1 cellular context compared by ENCODE assay signal in the genomic region with DNA sequence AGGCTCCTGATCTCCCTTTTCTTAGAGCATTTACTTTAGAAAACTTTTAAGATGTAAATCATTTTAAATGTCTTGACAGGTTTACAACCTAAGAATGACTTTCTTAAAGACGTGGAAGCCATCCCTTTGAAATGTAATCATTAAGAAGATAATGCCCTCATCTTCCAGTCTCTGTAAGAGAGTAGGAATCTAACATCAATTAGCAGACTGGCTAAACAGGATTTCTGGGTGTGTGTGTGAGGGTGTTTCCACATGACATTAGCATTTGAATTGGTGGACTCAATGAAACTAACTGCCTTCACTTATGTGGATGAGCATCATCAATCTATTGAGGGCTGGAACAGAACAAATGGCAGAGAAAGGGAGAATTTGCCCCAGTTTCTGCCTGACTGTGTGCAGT.
TF ChIP-seq lines count a peak whose summit lies in the region.

No MANE protein-coding gene starts in this region.

TF ChIP-seq in H1, 55 proteins besides CTCF, POLR2A, EP300 and RAD21:
- no peak for TF ChIP-seq ZNF274 (IDR thresholded peaks at IDR 0.05; ENCODE audit: borderline replicate concordance, extremely low read depth, low read length)
- peak; percentile 75 for TF ChIP-seq POU5F1 (IDR thresholded peaks at IDR 0.05; ENCODE audit: low read depth, low read length)
- peak; percentile 47; the same call in 1 of the 2 replicates for TF ChIP-seq EGR1 (IDR thresholded peaks at IDR 0.05; ENCODE audit: borderline replicate concordance, low read depth, low read length)
- no peak for TF ChIP-seq EZH2 (IDR thresholded peaks at IDR 0.05; ENCODE audit: low read depth, low read length, severe bottlenecking)
- TF ChIP-seq GABPA (IDR thresholded peaks at IDR 0.05; ENCODE audit: borderline replicate concordance, insufficient read depth, low read length) = no peak
- TF ChIP-seq SP1 (IDR thresholded peaks at IDR 0.05; ENCODE audit: low read depth, low read length) = peak; percentile 91
- TF ChIP-seq, protein P1, sequence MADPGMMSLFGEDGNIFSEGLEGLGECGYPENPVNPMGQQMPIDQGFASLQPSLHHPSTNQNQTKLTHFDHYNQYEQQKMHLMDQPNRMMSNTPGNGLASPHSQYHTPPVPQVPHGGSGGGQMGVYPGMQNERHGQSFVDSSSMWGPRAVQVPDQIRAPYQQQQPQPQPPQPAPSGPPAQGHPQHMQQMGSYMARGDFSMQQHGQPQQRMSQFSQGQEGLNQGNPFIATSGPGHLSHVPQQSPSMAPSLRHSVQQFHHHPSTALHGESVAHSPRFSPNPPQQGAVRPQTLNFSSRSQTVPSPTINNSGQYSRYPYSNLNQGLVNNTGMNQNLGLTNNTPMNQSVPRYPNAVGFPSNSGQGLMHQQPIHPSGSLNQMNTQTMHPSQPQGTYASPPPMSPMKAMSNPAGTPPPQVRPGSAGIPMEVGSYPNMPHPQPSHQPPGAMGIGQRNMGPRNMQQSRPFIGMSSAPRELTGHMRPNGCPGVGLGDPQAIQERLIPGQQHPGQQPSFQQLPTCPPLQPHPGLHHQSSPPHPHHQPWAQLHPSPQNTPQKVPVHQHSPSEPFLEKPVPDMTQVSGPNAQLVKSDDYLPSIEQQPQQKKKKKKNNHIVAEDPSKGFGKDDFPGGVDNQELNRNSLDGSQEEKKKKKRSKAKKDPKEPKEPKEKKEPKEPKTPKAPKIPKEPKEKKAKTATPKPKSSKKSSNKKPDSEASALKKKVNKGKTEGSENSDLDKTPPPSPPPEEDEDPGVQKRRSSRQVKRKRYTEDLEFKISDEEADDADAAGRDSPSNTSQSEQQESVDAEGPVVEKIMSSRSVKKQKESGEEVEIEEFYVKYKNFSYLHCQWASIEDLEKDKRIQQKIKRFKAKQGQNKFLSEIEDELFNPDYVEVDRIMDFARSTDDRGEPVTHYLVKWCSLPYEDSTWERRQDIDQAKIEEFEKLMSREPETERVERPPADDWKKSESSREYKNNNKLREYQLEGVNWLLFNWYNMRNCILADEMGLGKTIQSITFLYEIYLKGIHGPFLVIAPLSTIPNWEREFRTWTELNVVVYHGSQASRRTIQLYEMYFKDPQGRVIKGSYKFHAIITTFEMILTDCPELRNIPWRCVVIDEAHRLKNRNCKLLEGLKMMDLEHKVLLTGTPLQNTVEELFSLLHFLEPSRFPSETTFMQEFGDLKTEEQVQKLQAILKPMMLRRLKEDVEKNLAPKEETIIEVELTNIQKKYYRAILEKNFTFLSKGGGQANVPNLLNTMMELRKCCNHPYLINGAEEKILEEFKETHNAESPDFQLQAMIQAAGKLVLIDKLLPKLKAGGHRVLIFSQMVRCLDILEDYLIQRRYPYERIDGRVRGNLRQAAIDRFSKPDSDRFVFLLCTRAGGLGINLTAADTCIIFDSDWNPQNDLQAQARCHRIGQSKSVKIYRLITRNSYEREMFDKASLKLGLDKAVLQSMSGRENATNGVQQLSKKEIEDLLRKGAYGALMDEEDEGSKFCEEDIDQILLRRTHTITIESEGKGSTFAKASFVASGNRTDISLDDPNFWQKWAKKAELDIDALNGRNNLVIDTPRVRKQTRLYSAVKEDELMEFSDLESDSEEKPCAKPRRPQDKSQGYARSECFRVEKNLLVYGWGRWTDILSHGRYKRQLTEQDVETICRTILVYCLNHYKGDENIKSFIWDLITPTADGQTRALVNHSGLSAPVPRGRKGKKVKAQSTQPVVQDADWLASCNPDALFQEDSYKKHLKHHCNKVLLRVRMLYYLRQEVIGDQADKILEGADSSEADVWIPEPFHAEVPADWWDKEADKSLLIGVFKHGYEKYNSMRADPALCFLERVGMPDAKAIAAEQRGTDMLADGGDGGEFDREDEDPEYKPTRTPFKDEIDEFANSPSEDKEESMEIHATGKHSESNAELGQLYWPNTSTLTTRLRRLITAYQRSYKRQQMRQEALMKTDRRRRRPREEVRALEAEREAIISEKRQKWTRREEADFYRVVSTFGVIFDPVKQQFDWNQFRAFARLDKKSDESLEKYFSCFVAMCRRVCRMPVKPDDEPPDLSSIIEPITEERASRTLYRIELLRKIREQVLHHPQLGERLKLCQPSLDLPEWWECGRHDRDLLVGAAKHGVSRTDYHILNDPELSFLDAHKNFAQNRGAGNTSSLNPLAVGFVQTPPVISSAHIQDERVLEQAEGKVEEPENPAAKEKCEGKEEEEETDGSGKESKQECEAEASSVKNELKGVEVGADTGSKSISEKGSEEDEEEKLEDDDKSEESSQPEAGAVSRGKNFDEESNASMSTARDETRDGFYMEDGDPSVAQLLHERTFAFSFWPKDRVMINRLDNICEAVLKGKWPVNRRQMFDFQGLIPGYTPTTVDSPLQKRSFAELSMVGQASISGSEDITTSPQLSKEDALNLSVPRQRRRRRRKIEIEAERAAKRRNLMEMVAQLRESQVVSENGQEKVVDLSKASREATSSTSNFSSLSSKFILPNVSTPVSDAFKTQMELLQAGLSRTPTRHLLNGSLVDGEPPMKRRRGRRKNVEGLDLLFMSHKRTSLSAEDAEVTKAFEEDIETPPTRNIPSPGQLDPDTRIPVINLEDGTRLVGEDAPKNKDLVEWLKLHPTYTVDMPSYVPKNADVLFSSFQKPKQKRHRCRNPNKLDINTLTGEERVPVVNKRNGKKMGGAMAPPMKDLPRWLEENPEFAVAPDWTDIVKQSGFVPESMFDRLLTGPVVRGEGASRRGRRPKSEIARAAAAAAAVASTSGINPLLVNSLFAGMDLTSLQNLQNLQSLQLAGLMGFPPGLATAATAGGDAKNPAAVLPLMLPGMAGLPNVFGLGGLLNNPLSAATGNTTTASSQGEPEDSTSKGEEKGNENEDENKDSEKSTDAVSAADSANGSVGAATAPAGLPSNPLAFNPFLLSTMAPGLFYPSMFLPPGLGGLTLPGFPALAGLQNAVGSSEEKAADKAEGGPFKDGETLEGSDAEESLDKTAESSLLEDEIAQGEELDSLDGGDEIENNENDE (IDR thresholded peaks at IDR 0.05; ENCODE audit: insufficient replicate concordance, low read length) = peak; percentile 90
- no peak for TF ChIP-seq CHD2 (IDR thresholded peaks at IDR 0.05; ENCODE audit: low read length)
- no peak for TF ChIP-seq TAF1 (IDR thresholded peaks at IDR 0.05; ENCODE audit: low read depth, low read length)
- no peak for TF ChIP-seq BACH1 (IDR thresholded peaks at IDR 0.05; ENCODE audit: low read length)
- no peak for TF ChIP-seq CHD1 (IDR thresholded peaks at IDR 0.05; ENCODE audit: low read depth, low read length)
- TF ChIP-seq TBP (IDR thresholded peaks at IDR 0.05; ENCODE audit: low read depth, low read length) = no peak
- TF ChIP-seq SP2 (IDR thresholded peaks at IDR 0.05; ENCODE audit: low read length) = no peak
- TF ChIP-seq RNF2 (IDR thresholded peaks at IDR 0.05; ENCODE audit: borderline replicate concordance, low read depth, low read length, missing control alignments, poor library complexity, severe bottlenecking) = no peak
- TF ChIP-seq SRF (IDR thresholded peaks at IDR 0.05; ENCODE audit: low read depth, low read length) = no peak
- TF ChIP-seq CTBP2 (IDR thresholded peaks at IDR 0.05; ENCODE audit: borderline replicate concordance, insufficient read depth, insufficient read length, low read length) = no peak
- no peak for TF ChIP-seq SAP30 (IDR thresholded peaks at IDR 0.05; ENCODE audit: insufficient read depth, insufficient replicate concordance, low read length)
- no peak for TF ChIP-seq FOSL1 (IDR thresholded peaks at IDR 0.05; ENCODE audit: insufficient read depth, low read depth, low read length)
- no peak for TF ChIP-seq JUND (IDR thresholded peaks at IDR 0.05; ENCODE audit: low read length)
- peak in 1 of 2 experiments; percentile 32; a peak in 1 of 4 replicates for TF ChIP-seq HDAC2 (IDR thresholded peaks at IDR 0.05; ENCODE audit: borderline replicate concordance in 1 of 2, low read depth in 2 of 2, low read length in 2 of 2)
- 0 out of 2 replicates have a peak, but pooled peaks have one; percentile 17 for TF ChIP-seq CEBPB (IDR thresholded peaks at IDR 0.05; ENCODE audit: low read depth, low read length)
- TF ChIP-seq SUZ12 (IDR thresholded peaks at IDR 0.05; ENCODE audit: low read length) = no peak
- no peak for TF ChIP-seq TAF7 (optimal IDR thresholded peaks at IDR 0.05; ENCODE audit: borderline replicate concordance, low read depth, low read length)
- TF ChIP-seq GTF2F1 (IDR thresholded peaks at IDR 0.05; ENCODE audit: borderline replicate concordance, low read depth, low read length) = no peak
- TF ChIP-seq ASH2L (IDR thresholded peaks at IDR 0.05; ENCODE audit: low read length) = no peak
- no peak for TF ChIP-seq BRCA1 (IDR thresholded peaks at IDR 0.05; ENCODE audit: low read depth, low read length)
- TF ChIP-seq NANOG (IDR thresholded peaks at IDR 0.05; ENCODE audit: insufficient read depth, low read depth, low read length, poor library complexity, severe bottlenecking) = peak; percentile 90
- TF ChIP-seq, protein P2, sequence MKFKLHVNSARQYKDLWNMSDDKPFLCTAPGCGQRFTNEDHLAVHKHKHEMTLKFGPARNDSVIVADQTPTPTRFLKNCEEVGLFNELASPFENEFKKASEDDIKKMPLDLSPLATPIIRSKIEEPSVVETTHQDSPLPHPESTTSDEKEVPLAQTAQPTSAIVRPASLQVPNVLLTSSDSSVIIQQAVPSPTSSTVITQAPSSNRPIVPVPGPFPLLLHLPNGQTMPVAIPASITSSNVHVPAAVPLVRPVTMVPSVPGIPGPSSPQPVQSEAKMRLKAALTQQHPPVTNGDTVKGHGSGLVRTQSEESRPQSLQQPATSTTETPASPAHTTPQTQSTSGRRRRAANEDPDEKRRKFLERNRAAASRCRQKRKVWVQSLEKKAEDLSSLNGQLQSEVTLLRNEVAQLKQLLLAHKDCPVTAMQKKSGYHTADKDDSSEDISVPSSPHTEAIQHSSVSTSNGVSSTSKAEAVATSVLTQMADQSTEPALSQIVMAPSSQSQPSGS (IDR thresholded peaks at IDR 0.05; ENCODE audit: low read length) = 0 out of 2 replicates have a peak, but pooled peaks have one; percentile 67
- TF ChIP-seq BCL11A (IDR thresholded peaks at IDR 0.05; ENCODE audit: low read depth in 2 of 2, low read length in 2 of 2) = peak; percentile 95 to 96
- TF ChIP-seq CREB1 (IDR thresholded peaks at IDR 0.05) = peak; percentile 23; the same call in 1 of the 2 replicates
- TF ChIP-seq CBX8 (IDR thresholded peaks at IDR 0.05; ENCODE audit: borderline replicate concordance, low read depth, low read length) = no peak
- no peak for TF ChIP-seq RXRA (IDR thresholded peaks at IDR 0.05; ENCODE audit: insufficient read depth, low read depth, low read length)
- no peak for TF ChIP-seq NRF1 (IDR thresholded peaks at IDR 0.05; ENCODE audit: low read depth, low read length)
- no peak for TF ChIP-seq SIRT6 (IDR thresholded peaks at IDR 0.05; ENCODE audit: low read length)
- no peak for TF ChIP-seq HDAC6 (IDR thresholded peaks at IDR 0.05; ENCODE audit: low read depth, low read length)
- no peak for TF ChIP-seq YY1 (IDR thresholded peaks at IDR 0.05; ENCODE audit: low read depth, low read length)
- TF ChIP-seq, protein P3, sequence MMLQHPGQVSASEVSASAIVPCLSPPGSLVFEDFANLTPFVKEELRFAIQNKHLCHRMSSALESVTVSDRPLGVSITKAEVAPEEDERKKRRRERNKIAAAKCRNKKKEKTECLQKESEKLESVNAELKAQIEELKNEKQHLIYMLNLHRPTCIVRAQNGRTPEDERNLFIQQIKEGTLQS (IDR thresholded peaks at IDR 0.05; ENCODE audit: insufficient read depth, low read depth, low read length) = no peak
- TF ChIP-seq, protein P4, sequence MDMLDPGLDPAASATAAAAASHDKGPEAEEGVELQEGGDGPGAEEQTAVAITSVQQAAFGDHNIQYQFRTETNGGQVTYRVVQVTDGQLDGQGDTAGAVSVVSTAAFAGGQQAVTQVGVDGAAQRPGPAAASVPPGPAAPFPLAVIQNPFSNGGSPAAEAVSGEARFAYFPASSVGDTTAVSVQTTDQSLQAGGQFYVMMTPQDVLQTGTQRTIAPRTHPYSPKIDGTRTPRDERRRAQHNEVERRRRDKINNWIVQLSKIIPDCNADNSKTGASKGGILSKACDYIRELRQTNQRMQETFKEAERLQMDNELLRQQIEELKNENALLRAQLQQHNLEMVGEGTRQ (IDR thresholded peaks at IDR 0.05; ENCODE audit: low read length) = no peak
- TF ChIP-seq SP4 (IDR thresholded peaks at IDR 0.05; ENCODE audit: low read length) = 0 out of 2 replicates have a peak, but pooled peaks have one; percentile 38
- TF ChIP-seq KDM1A (IDR thresholded peaks at IDR 0.05; ENCODE audit: borderline replicate concordance, low read length) = no peak
- no peak for TF ChIP-seq KDM4A (IDR thresholded peaks at IDR 0.05; ENCODE audit: low read depth, low read length, severe bottlenecking)
- TF ChIP-seq KDM5A (IDR thresholded peaks at IDR 0.05; ENCODE audit: low read length) = no peak
- no peak for TF ChIP-seq PHF8 (conservative IDR thresholded peaks at IDR 0.05; ENCODE audit: low read depth, low read length)
- no peak for TF ChIP-seq RBBP5 (IDR thresholded peaks at IDR 0.05; ENCODE audit: borderline replicate concordance, low read depth, low read length)
- TF ChIP-seq MAFK (IDR thresholded peaks at IDR 0.05; ENCODE audit: low read depth, low read length) = no peak
- no peak for TF ChIP-seq CBX5 (IDR thresholded peaks at IDR 0.05; ENCODE audit: low read depth, low read length)
- peak; percentile 52; the same call in 1 of the 2 replicates for TF ChIP-seq TCF12 (IDR thresholded peaks at IDR 0.05; ENCODE audit: low read depth, low read length)
- TF ChIP-seq SIX5 (IDR thresholded peaks at IDR 0.05; ENCODE audit: low read depth, low read length) = no peak
- TF ChIP-seq JUN (IDR thresholded peaks at IDR 0.05; ENCODE audit: low read depth, low read length) = 0 out of 2 replicates have a peak, but pooled peaks have one; percentile 16
- peak; percentile 61 for TF ChIP-seq POLR2AphosphoS5 (IDR thresholded peaks at IDR 0.05; ENCODE audit: low read depth, low read length)
- TF ChIP-seq, protein P5, sequence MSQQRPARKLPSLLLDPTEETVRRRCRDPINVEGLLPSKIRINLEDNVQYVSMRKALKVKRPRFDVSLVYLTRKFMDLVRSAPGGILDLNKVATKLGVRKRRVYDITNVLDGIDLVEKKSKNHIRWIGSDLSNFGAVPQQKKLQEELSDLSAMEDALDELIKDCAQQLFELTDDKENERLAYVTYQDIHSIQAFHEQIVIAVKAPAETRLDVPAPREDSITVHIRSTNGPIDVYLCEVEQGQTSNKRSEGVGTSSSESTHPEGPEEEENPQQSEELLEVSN (IDR thresholded peaks at IDR 0.05) = no peak
- TF ChIP-seq SIN3A (conservative IDR thresholded peaks at IDR 0.05 in 1 of 2, IDR thresholded peaks at IDR 0.05 in 1 of 2; ENCODE audit: low read depth in 1 of 2, low read length in 2 of 2) = no peak
- peak; percentile 44; the same call in 1 of the 2 replicates for TF ChIP-seq TEAD4 (IDR thresholded peaks at IDR 0.05; ENCODE audit: low read depth, low read length)
- TF ChIP-seq, protein P6, sequence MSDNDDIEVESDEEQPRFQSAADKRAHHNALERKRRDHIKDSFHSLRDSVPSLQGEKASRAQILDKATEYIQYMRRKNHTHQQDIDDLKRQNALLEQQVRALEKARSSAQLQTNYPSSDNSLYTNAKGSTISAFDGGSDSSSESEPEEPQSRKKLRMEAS (IDR thresholded peaks at IDR 0.05) = no peak
- no peak for TF ChIP-seq RFX5 (IDR thresholded peaks at IDR 0.05; ENCODE audit: borderline replicate concordance, low read depth, low read length)
